ENCODE assay signal across 27 cellular contexts in the genomic region with DNA sequence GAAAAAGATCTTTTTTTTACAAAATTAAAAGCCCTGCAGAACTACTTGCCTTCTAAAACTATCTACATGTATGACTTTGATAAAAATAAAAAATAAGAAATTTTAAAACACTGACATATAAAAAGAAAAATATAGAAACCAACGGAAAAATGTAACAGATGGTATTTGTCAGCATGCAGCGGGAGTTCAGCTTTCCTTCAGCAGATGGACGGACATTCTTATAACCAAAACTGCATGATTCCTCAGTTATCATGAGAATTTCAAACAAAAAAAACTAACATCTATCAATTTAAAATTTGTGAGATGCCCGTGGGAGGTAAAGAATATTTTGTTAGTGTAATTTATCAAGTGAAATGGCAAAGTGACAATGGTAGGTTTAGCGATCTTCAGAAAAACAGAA. TPM values are rescaled to one million over a fixed set of nuclear protein-coding genes. Genes with fewer than 3 reads are reported as not detected.
A peak's percentile ranks its signal among the peaks of the same experiment; 100 is the strongest.
DNase-seq lines count a peak whose midpoint lies in the region; ATAC-seq and TF ChIP-seq lines count a peak whose summit lies in the region.
"Had no signal": no experiment of that assay in that cellular context is flagged by ENCODE, and none has a peak within 500 bp of the region (broad histone marks: within the 10 kb centered on the region; RNA-seq: fewer than 3 reads in every experiment).

No MANE protein-coding gene starts in this region.

- CTCF ChIA-PET in SK-N-SH (lab: Yijun Ruan, JAX): no interaction called here

- H3K27ac Mint-ChIP-seq in endodermal cell: no peak overlapping the region
- peak overlapping the region; percentile 87 for H3K27ac Mint-ChIP-seq in osteocyte (ENCODE audit: unreplicated experiment)
- H3K27ac Mint-ChIP-seq in activated naive CD8-positive, alpha-beta T cell treated with anti-CD3 and anti-CD28 coated beads, Interleukin-2, amount 50 U/mL, for 24 hours: no peak overlapping the region
- H3K27ac Mint-ChIP-seq: activated naive CD8-positive, alpha-beta T cell treated with anti-CD3 and anti-CD28 coated beads, Interleukin-2, amount 10 ng/mL, durations not matched to agents 7 days and 5 days; CD8-positive, alpha-beta memory T cell; stimulated activated naive CD8-positive, alpha-beta T cell treated with anti-CD3 and anti-CD28 coated beads, Interleukin-15, Interleukin-2, amounts not matched to agents 100 ng/mL and 50 ng/mL, for 24 hours had no signal

- POLR2A ChIA-PET in SK-N-SH (lab: Yijun Ruan, JAX): no interaction called here

- H3K27ac ChIP-seq in endodermal cell (ENCODE audit: low read depth, low read length): peak overlapping the region; percentile 57
- H3K27ac ChIP-seq in SK-N-SH (ENCODE audit: low read depth in 2 of 2, low read length in 1 of 2): no peak overlapping the region

- no peak overlapping the region for H2AFZ ChIP-seq in SK-N-SH (ENCODE audit: low read depth)

- TF ChIP-seq RAD21 in SK-N-SH (IDR thresholded peaks at IDR 0.05; ENCODE audit: low read length): no peak

- no peaks in the 10 kb centered on the region; the same call in 1 of the 2 replicates for H3K79me2 ChIP-seq in SK-N-SH (ENCODE audit: insufficient read depth)

- H3K4me3 ChIP-seq in endodermal cell (ENCODE audit: low read length) (no peak overlapping the region), SK-N-SH (ENCODE audit: low read depth in 2 of 2, low read length in 1 of 2) (no peak overlapping the region)
- H3K4me3 ChIP-seq: GM12878, right atrium auricular region had no signal

- peak; percentile 84 for DNase-seq in DMS 273 treated with DMSO at 0.1 percent for 48 hours (lab: John Stamatoyannopoulos, UW)
- DNase-seq in NCI-H1694 (lab: John Stamatoyannopoulos, UW): peak; percentile 23
- no peak for DNase-seq in endodermal cell
- DNase-seq in osteocyte (ENCODE audit: extremely low spot score, unreplicated experiment): no peak
- no peak for DNase-seq in SK-N-SH
- no peak for DNase-seq in activated naive CD8-positive, alpha-beta T cell treated with anti-CD3 and anti-CD28 coated beads, Interleukin-2, amount 50 U/mL, for 24 hours
- DNase-seq: activated CD4-positive, alpha-beta T cell treated with anti-CD3 and anti-CD28 coated beads for 4 hours; activated CD8-positive, alpha-beta memory T cell treated with anti-CD3 and anti-CD28 coated beads for 24 hours; activated effector memory CD4-positive, alpha-beta T cell treated with Interleukin-2 at 50 U/mL for 16 hours; activated naive CD8-positive, alpha-beta T cell treated with anti-CD3 and anti-CD28 coated beads, Interleukin-2, amount 10 ng/mL, durations not matched to agents 7 days and 5 days; activated T-cell treated with anti-CD3 and anti-CD28 coated beads for 4 hours; BE2C; CD8-positive, alpha-beta memory T cell; central memory CD4-positive, alpha-beta T cell; NCI-H1417; NCI-H2081; NCI-H226; NCI-H748 treated with DMSO at 0.1 percent for 48 hours; posterior cingulate gyrus; SHP77; spleen; stimulated activated CD4-positive, alpha-beta T cell treated with anti-CD3 and anti-CD28 coated beads, Interleukin-2, amount 100 ng/mL, for 24 hours had no signal

- H3K4me2 ChIP-seq in SK-N-SH: no peak overlapping the region

- ATAC-seq in activated naive CD8-positive, alpha-beta T cell treated with anti-CD3 and anti-CD28 coated beads, Interleukin-2, amount 50 U/mL, for 24 hours: no peak
- ATAC-seq in HG03135 (IDR thresholded peaks at IDR 0.05; ENCODE audit: unreplicated experiment): no peak
- ATAC-seq: GM12878 had no signal

- TF ChIP-seq EP300 in SK-N-SH (IDR thresholded peaks at IDR 0.05; ENCODE audit: borderline replicate concordance in 1 of 2, low read depth in 1 of 2, low read length in 1 of 2): no peak

- no peaks in the 10 kb centered on the region for H3K9me2 ChIP-seq in SK-N-SH

- H3K4me1 ChIP-seq in endodermal cell (ENCODE audit: control insufficient read depth, insufficient read depth, low read length): peaks cover 3% of the 10 kb centered on the region
- H3K4me1 ChIP-seq in SK-N-SH (ENCODE audit: control insufficient read depth in 1 of 2, insufficient read depth in 2 of 2, low read depth in 1 of 2, low read length in 1 of 2): no peaks in the 10 kb centered on the region
- H3K4me1 ChIP-seq: BE2C, spleen had no signal

- no peaks in the 10 kb centered on the region for H3K9me3 Mint-ChIP-seq in endodermal cell
- no peaks in the 10 kb centered on the region for H3K9me3 Mint-ChIP-seq in osteocyte (ENCODE audit: unreplicated experiment)
- no peaks in the 10 kb centered on the region for H3K9me3 Mint-ChIP-seq in activated naive CD8-positive, alpha-beta T cell treated with anti-CD3 and anti-CD28 coated beads, Interleukin-2, amount 50 U/mL, for 24 hours
- H3K9me3 Mint-ChIP-seq: activated naive CD8-positive, alpha-beta T cell treated with anti-CD3 and anti-CD28 coated beads, Interleukin-2, amount 10 ng/mL, durations not matched to agents 7 days and 5 days; CD8-positive, alpha-beta memory T cell; stimulated activated naive CD8-positive, alpha-beta T cell treated with anti-CD3 and anti-CD28 coated beads, Interleukin-15, Interleukin-2, amounts not matched to agents 100 ng/mL and 50 ng/mL, for 24 hours had no signal

- no peaks in the 10 kb centered on the region for H3K9me3 ChIP-seq in endodermal cell (ENCODE audit: control insufficient read depth, low read length)
- no peaks in the 10 kb centered on the region for H3K9me3 ChIP-seq in SK-N-SH
- H3K9me3 ChIP-seq: BE2C, right atrium auricular region, spleen, thoracic aorta had no signal

- H3K9ac ChIP-seq in endodermal cell (ENCODE audit: extremely low read depth, low read length, poor library complexity, severe bottlenecking) (no peak overlapping the region), SK-N-SH (no peak overlapping the region)

- no peaks in the 10 kb centered on the region for H3F3A ChIP-seq in SK-N-SH (replicated peaks; ENCODE audit: insufficient read depth)

- 89% methylated on average over 5 of the region's 5 CpGs; no CpG with 5 or more reads in 1 of the 2 experiments for WGBS in endodermal cell (ENCODE audit: insufficient coverage in 1 of 2, insufficient read length in 1 of 2), 2 experiments
- 97% methylated on average over 5 of the region's 5 CpGs for WGBS in SK-N-SH (ENCODE audit: low lambda C conversion rate)

- no peaks in the 10 kb centered on the region for H4K20me1 ChIP-seq in SK-N-SH (ENCODE audit: insufficient read depth)

- H3K4me3 Mint-ChIP-seq in endodermal cell (no peak overlapping the region), osteocyte (ENCODE audit: unreplicated experiment) (no peak overlapping the region)
- no peak overlapping the region for H3K4me3 Mint-ChIP-seq in activated naive CD8-positive, alpha-beta T cell treated with anti-CD3 and anti-CD28 coated beads, Interleukin-2, amount 50 U/mL, for 24 hours
- H3K4me3 Mint-ChIP-seq: activated naive CD8-positive, alpha-beta T cell treated with anti-CD3 and anti-CD28 coated beads, Interleukin-2, amount 10 ng/mL, durations not matched to agents 7 days and 5 days; CD8-positive, alpha-beta memory T cell; stimulated activated naive CD8-positive, alpha-beta T cell treated with anti-CD3 and anti-CD28 coated beads, Interleukin-15, Interleukin-2, amounts not matched to agents 100 ng/mL and 50 ng/mL, for 24 hours had no signal

- no peaks in the 10 kb centered on the region for H3K36me3 Mint-ChIP-seq in endodermal cell (ENCODE audit: low read depth)
- no peaks in the 10 kb centered on the region for H3K36me3 Mint-ChIP-seq in osteocyte (ENCODE audit: unreplicated experiment)
- no peaks in the 10 kb centered on the region for H3K36me3 Mint-ChIP-seq in activated naive CD8-positive, alpha-beta T cell treated with anti-CD3 and anti-CD28 coated beads, Interleukin-2, amount 50 U/mL, for 24 hours (ENCODE audit: low read depth)

- H3K27me3 ChIP-seq in endodermal cell (ENCODE audit: control insufficient read depth, insufficient read depth, low read length, poor library complexity, severe bottlenecking) (no peaks in the 10 kb centered on the region), SK-N-SH (ENCODE audit: insufficient read depth) (no peaks in the 10 kb centered on the region)
- H3K27me3 ChIP-seq: BE2C, right atrium auricular region, spleen had no signal

- H3K27me3 Mint-ChIP-seq in endodermal cell (ENCODE audit: insufficient read depth): no peaks in the 10 kb centered on the region
- H3K27me3 Mint-ChIP-seq in osteocyte (ENCODE audit: unreplicated experiment): no peaks in the 10 kb centered on the region
- H3K27me3 Mint-ChIP-seq in activated naive CD8-positive, alpha-beta T cell treated with anti-CD3 and anti-CD28 coated beads, Interleukin-2, amount 50 U/mL, for 24 hours: peaks cover 3% of the 10 kb centered on the region
- H3K27me3 Mint-ChIP-seq: stimulated activated naive CD8-positive, alpha-beta T cell treated with anti-CD3 and anti-CD28 coated beads, Interleukin-15, Interleukin-2, amounts not matched to agents 100 ng/mL and 50 ng/mL, for 24 hours had no signal

- H3K36me3 ChIP-seq in endodermal cell (ENCODE audit: control insufficient read depth, insufficient read depth, low read length) (no peaks in the 10 kb centered on the region), SK-N-SH (replicated peaks in 1 of 2; ENCODE audit: control insufficient read depth in 1 of 2, insufficient read depth in 2 of 2, low read length in 1 of 2) (no peaks in the 10 kb centered on the region)
- H3K36me3 ChIP-seq: BE2C, right atrium auricular region, thoracic aorta had no signal

- TF ChIP-seq CTCF in endodermal cell (conservative IDR thresholded peaks at IDR 0.05): no peak
- no peak for TF ChIP-seq CTCF in osteocyte (IDR thresholded peaks at IDR 0.05)
- no peak for TF ChIP-seq CTCF in SK-N-SH (IDR thresholded peaks at IDR 0.05)

- peaks cover 14% of the 10 kb centered on the region for H3K4me1 Mint-ChIP-seq in endodermal cell
- peaks cover 51% of the 10 kb centered on the region for H3K4me1 Mint-ChIP-seq in osteocyte (ENCODE audit: unreplicated experiment)
- H3K4me1 Mint-ChIP-seq in activated naive CD8-positive, alpha-beta T cell treated with anti-CD3 and anti-CD28 coated beads, Interleukin-2, amount 50 U/mL, for 24 hours: peaks cover 13% of the 10 kb centered on the region

TF ChIP-seq in SK-N-SH, 30 proteins besides CTCF, POLR2A, EP300 and RAD21 (continues in another document):
- TF ChIP-seq GATA2 (CRISPR knock-in tag; IDR thresholded peaks at IDR 0.05) (no peak), SMC3 (IDR thresholded peaks at IDR 0.05; ENCODE audit: low read depth, low read length) (no peak), MEF2A (IDR thresholded peaks at IDR 0.05; ENCODE audit: borderline replicate concordance, low read depth) (no peak), RCOR1 (IDR thresholded peaks at IDR 0.05; ENCODE audit: low read length) (no peak)

RNA-seq across cellular contexts. Expression of a gene that starts 23.2 kb away (rescaled TPM):
- 10 to 100 TPM; 20.3 to 23.7 TPM for total RNA-seq in endodermal cell
- polyA plus RNA-seq in endodermal cell (2013, experiment 1 of 2): 21.5 TPM
- polyA plus RNA-seq in endodermal cell (2013, experiment 2 of 2): 23.4 TPM
- total RNA-seq in osteocyte: 19.3 and 20.6 TPM in 2 replicates
- polyA plus RNA-seq in SK-N-SH (2012; rRNA removed): 7.3 and 7.7 TPM in 2 replicates
- 11.1 and 14.9 TPM in 2 replicates for polyA plus RNA-seq in SK-N-SH (2012; cell fraction: cytosol; rRNA removed)
- 4.2 and 4.3 TPM in 2 replicates for polyA plus RNA-seq in SK-N-SH (2012; cell fraction: nucleus; rRNA removed)

RNA-seq across cellular contexts. Expression of a gene that starts 23.4 kb away (rescaled TPM):
- total RNA-seq in endodermal cell (10 to 100 TPM; 38.4 to 49.7 TPM), osteocyte (37.3 and 43.0 TPM in 2 replicates)
- 31.3 TPM for polyA plus RNA-seq in endodermal cell (2013, experiment 1 of 2)
- polyA plus RNA-seq in endodermal cell (2013, experiment 2 of 2): 29.7 TPM
- polyA plus RNA-seq in SK-N-SH (2012; rRNA removed): 18.8 and 35.0 TPM in 2 replicates
- polyA plus RNA-seq in SK-N-SH (2012; cell fraction: cytosol; rRNA removed): 24.2 and 26.2 TPM in 2 replicates
- polyA plus RNA-seq in SK-N-SH (2012; cell fraction: nucleus; rRNA removed): 29.5 and 49.0 TPM in 2 replicates

Comparison
In these comparisons a context has a peak if more than half of its experiments do, and no peak if none do; other contexts are left out.
1. DNase-seq: peak in DMS 273 treated with DMSO at 0.1 percent for 48 hours (single experiment) and NCI-H1694 (single experiment); none in endodermal cell (single experiment), osteocyte (single experiment), SK-N-SH (single experiment) and activated naive CD8-positive, alpha-beta T cell treated with anti-CD3 and anti-CD28 coated beads, Interleukin-2, amount 50 U/mL, for 24 hours (single experiment).